In the genomic region with DNA sequence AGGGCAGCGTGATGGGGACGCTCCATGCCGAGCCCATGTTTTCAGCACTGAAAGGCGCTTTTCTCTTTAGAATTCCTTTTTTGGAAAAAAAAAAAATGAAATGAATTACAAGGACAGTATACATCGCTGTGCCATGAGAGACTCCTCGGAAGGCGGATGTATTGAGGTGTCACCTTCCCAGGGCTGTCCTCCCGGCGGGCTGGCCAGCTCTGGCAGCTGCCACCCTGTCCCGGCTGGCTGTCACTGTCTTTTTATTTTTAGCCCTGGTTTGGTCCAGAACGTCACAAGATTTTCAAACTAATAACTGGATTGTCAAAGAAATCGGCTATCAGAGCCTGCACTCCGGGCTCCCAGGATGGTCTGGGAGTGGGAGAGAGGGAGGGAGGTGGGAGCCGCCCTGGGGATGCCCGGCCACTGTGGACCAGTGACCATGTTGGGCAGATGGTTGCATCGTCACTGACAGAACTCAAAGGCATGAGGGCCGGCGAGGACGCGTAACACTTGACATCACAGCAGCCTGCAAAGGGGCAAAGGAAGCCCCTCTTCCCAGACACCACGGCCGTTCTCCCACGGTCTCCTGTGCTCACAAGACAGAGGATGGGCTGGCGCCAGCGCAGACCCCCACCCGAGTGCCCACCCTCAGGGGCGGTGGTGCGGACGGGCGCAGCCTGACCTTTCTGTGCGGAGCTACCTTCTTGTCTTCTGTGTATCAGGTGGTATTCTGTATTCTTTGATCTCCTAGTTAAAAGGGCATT, we compare ENCODE assay signal across 27 cellular contexts.
DNase-seq lines count a peak whose midpoint lies in the region; ATAC-seq, FAIRE-seq and TF ChIP-seq lines count a peak whose summit lies in the region.
"Had no signal": no experiment of that assay in that cellular context is flagged by ENCODE, and none has a peak within 500 bp of the region (broad histone marks: within the 10 kb centered on the region; RNA-seq: fewer than 3 reads in every experiment).

No MANE protein-coding gene starts in this region.

- WGBS in sigmoid colon, 2 donors, result 95 to 96% methylated on average over 31 of the region's 31 CpGs
- 75 to 85% (median 80%) methylated on average over 30 to 31 of the region's 31 CpGs for WGBS in adrenal gland, 4 donors

- H3K9me3 ChIP-seq in sigmoid colon (peaks cover 0 to 4% (median 1%) of the 10 kb centered on the region in 4 donors), adrenal gland (replicated peaks in 1 of 3) (no peaks in the 10 kb centered on the region), kidney (ENCODE audit: control insufficient read depth in 1 of 2, low read length in 2 of 2) (no peaks in the 10 kb centered on the region)
- H3K9me3 ChIP-seq: ascending aorta, thyroid gland had no signal

- H3K4me1 ChIP-seq in sigmoid colon (peaks cover 0 to 15% (median 12%) of the 10 kb centered on the region in 4 donors), adrenal gland (replicated peaks in 1 of 2) (peaks cover 10 to 11% of the 10 kb centered on the region in 2 donors), kidney (ENCODE audit: control insufficient read depth in 1 of 2, insufficient read depth in 1 of 2, low read depth in 1 of 2, low read length in 2 of 2) (peaks cover 0 to 2% of the 10 kb centered on the region in 2 donors)

- H3K27me3 ChIP-seq in sigmoid colon (no peaks in the 10 kb centered on the region), adrenal gland (no peaks in the 10 kb centered on the region)
- H3K27me3 ChIP-seq: ascending aorta, thyroid gland had no signal

- intact Hi-C loops in left ventricle myocardium superior (cut with micrococcal nuclease), result no loop called here
- intact Hi-C loops in sigmoid colon (cut with DNase I), result loop anchor here (10.0 kb wide), 1 partner anchor 321 kb away; no protein-coding TSS in a partner anchor
- intact Hi-C loops in adrenal gland (cut with DNase I), result no loop called here
- intact Hi-C loops in kidney (cut with DNase I), result no loop called here

- no peak for DNase-seq in RWPE1 (ENCODE audit: low spot score)
- DNase-seq in left ventricle myocardium superior, result no peak
- no peak for DNase-seq in sigmoid colon
- DNase-seq in adrenal gland, result no peak
- no peak for DNase-seq in kidney
- no peak for DNase-seq in retina
- DNase-seq: activated CD4-positive, alpha-beta T cell treated with anti-CD3 and anti-CD28 coated beads for 4 hours; activated naive CD4-positive, alpha-beta T cell treated with anti-CD3 and anti-CD28 coated beads for 36 hours; activated T-cell treated with anti-CD3 and anti-CD28 coated beads, Interleukin-2, amount 50 U/mL, for 48 hours; CD4-positive, CD25-positive, alpha-beta regulatory T cell; DMS 273 treated with DMSO at 0.1 percent for 48 hours; effector memory CD4-positive, alpha-beta T cell; Karpas-422; left colon; NCI-H187; NCI-H82; SHP77 treated with DMSO at 0.1 percent for 48 hours; stimulated activated CD4-positive, alpha-beta T cell treated with anti-CD3 and anti-CD28 coated beads, Interleukin-4, amount 100 ng/mL, for 24 hours; stimulated activated naive CD4-positive, alpha-beta T cell treated with Interleukin-2 at 50 U/mL for 16 hours; T-cell had no signal

- H3K9ac ChIP-seq in kidney (ENCODE audit: low read length in 2 of 2), result no peak overlapping the region

- no peaks in the 10 kb centered on the region for H3K36me3 ChIP-seq in sigmoid colon
- H3K36me3 ChIP-seq in adrenal gland (replicated peaks in 1 of 2), result no peaks in the 10 kb centered on the region
- H3K36me3 ChIP-seq in kidney (ENCODE audit: control insufficient read depth in 1 of 2, insufficient read depth in 2 of 2, low read length in 2 of 2), result peaks cover 0 to 4% of the 10 kb centered on the region in 2 donors
- H3K36me3 ChIP-seq: ascending aorta, thyroid gland had no signal

- FAIRE-seq in kidney (lab: Jason Lieb, UNC), result no peak
- FAIRE-seq: HTR-8/SVneo, TTC549 had no signal

- POLR2A ChIA-PET in RWPE1 (lab: Yijun Ruan, JAX; ENCODE audit: low non-redundant PET), result no interaction called here

- TF ChIP-seq POLR2A in sigmoid colon (IDR thresholded peaks at IDR 0.05) (no peak), adrenal gland (IDR thresholded peaks at IDR 0.05) (no peak)

- peak overlapping the region in 2 of 4 donors; percentile 38 to 43 for H3K4me3 ChIP-seq in sigmoid colon
- no peak overlapping the region for H3K4me3 ChIP-seq in adrenal gland
- no peak overlapping the region for H3K4me3 ChIP-seq in kidney (ENCODE audit: low read length in 2 of 2)
- H3K4me3 ChIP-seq: thyroid gland had no signal

- TF ChIP-seq CTCF in RWPE1 (conservative IDR thresholded peaks at IDR 0.05; ENCODE audit: low read depth) (no peak), sigmoid colon (IDR thresholded peaks at IDR 0.05) (no peak), adrenal gland (IDR thresholded peaks at IDR 0.05) (no peak), kidney (IDR thresholded peaks at IDR 0.05; ENCODE audit: borderline replicate concordance, extremely low read depth, insufficient read depth) (no peak)

- CTCF ChIA-PET in RWPE1 (lab: Yijun Ruan, JAX), result interaction anchor here (0.7 kb wide), 1 partner anchor 9 kb away, joined by 3 read pairs; no protein-coding TSS in a partner anchor

- ATAC-seq in left ventricle myocardium superior (peak; percentile 77), HG03571 (IDR thresholded peaks at IDR 0.05; ENCODE audit: unreplicated experiment) (no peak)
- ATAC-seq: left colon; natural killer cell treated with Interleukin-12 subunit alpha and Interleukin-12 subunit beta and Interleukin-15 and Interleukin-18, amount 100 ng/mL, for 72 hours; T-cell had no signal

- peak overlapping the region; percentile 63 for H3K27ac ChIP-seq in RWPE1
- peak overlapping the region; percentile 39 for H3K27ac ChIP-seq in cingulate gyrus (ENCODE audit: low read depth, low read length)
- peak overlapping the region in 3 of 4 donors; percentile 11 to 33 (median 24) for H3K27ac ChIP-seq in sigmoid colon
- H3K27ac ChIP-seq in adrenal gland, result peak overlapping the region in 2 of 5 donors; percentile 47 to 61
- H3K27ac ChIP-seq in kidney (ENCODE audit: low read depth in 2 of 2, low read length in 2 of 2), result no peak overlapping the region
- H3K27ac ChIP-seq: thyroid gland had no signal

- TF ChIP-seq EP300 in sigmoid colon (IDR thresholded peaks at IDR 0.05), result no peak

Comparison
In these comparisons a context has a peak if more than half of its experiments do, and no peak if none do; other contexts are left out.
1. H3K27ac ChIP-seq: peak in RWPE1 (single experiment), cingulate gyrus (single experiment) and sigmoid colon (3 of 4); none in kidney (0 of 2).